ENCODE assay signal across 7 cellular contexts in the genomic region with DNA sequence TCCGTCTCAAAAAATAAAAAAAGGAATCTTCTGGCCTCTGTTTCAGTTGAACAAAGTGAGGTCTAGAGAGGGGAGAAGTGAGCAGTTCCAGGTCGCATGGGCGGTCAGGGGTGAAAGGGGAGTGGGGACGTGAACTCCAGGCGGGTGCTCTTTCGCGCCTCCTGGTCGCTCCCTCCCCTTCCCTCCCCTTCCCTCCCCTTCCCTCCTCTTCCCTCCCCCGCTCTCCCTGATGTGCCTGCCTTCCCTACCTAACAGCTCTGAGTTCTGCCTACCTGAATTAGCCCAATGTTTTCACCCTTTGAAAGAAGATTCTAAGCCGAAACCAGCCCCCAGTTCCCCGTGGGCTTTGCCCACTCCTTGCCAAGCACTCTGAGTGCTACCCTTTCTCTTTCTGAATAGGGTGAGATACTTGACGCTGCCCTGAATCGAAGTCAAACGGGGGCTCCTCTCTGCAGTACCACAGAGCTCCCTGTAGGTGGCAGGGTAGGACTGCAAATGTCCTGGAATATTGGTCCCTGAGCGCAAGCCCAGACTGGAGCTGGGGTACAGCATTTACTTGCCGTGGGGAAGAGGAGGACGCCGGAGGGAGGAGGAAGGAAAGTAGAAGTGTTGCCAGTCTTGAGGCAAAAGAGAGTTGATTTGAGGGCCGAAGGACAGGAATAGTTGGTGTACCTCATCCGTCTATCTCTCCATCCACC.
DNase-seq lines count a peak whose midpoint lies in the region; TF ChIP-seq lines count a peak whose summit lies in the region.
"Not testable (repeated sequence)": the region's sequence is repeated elsewhere in the genome, so short reads cannot be mapped to it uniquely, and the experiment has no call there.

No MANE protein-coding gene starts in this region.

- not testable (repeated sequence) for H3K79me2 ChIP-seq in PC-9 (ENCODE audit: low read depth)

- not testable (repeated sequence) for H3K4me1 ChIP-seq in HUES64 (ENCODE audit: insufficient read depth, low read length); PC-9 (replicated peaks; ENCODE audit: insufficient read depth)

- H3K36me3 Mint-ChIP-seq in chondrocyte (ENCODE audit: low read depth), result not testable (repeated sequence)

- peak overlapping the region; percentile 40 for H3K4me3 ChIP-seq in HUES64 (ENCODE audit: low read length)
- H3K4me3 ChIP-seq in PC-9; kidney epithelial cell (ENCODE audit: low read depth, low read length): not testable (repeated sequence)

- not testable (repeated sequence) for H3K27me3 ChIP-seq in HUES64 (ENCODE audit: insufficient read depth, low read length); PC-9 (ENCODE audit: insufficient read depth, low read depth); kidney epithelial cell (ENCODE audit: control insufficient read depth, insufficient read depth, low read length)

- H3F3A ChIP-seq in PC-9 (ENCODE audit: insufficient read depth, low read depth), result not testable (repeated sequence)

- H3K27ac Mint-ChIP-seq in chondrocyte (ENCODE audit: unreplicated experiment), result not testable (repeated sequence)

- H3K4me2 ChIP-seq in PC-9, result not testable (repeated sequence)

- H3K9ac ChIP-seq in HUES64 (ENCODE audit: low read depth, low read length), result not testable (repeated sequence)

- not testable (repeated sequence) for H2AFZ ChIP-seq in PC-9

- H4K20me1 ChIP-seq in PC-9 (ENCODE audit: insufficient read depth), result not testable (repeated sequence)

- H3K9me2 ChIP-seq in PC-9 (ENCODE audit: insufficient read depth), result not testable (repeated sequence)

- POLR2A ChIA-PET in PC-9 (lab: Charles Lee; ENCODE audit: unreplicated experiment), result not testable (repeated sequence)

- in situ Hi-C loops in GM13976 (cut with MboI; ENCODE audit: low sequenced_read_pairs, unreplicated experiment), result not testable (repeated sequence)

- not testable (repeated sequence) for H3K27ac ChIP-seq in HUES64 (ENCODE audit: low read depth, low read length); PC-9

- BruUV-seq in PC-9 (replicated peaks; lab: Mats Ljungman, UMichigan), result not testable (repeated sequence)

- H3K4me1 Mint-ChIP-seq in chondrocyte (ENCODE audit: low read depth), result not testable (repeated sequence)

- H3K9me3 ChIP-seq in HUES64 (ENCODE audit: insufficient read depth, low read depth, low read length); PC-9 (ENCODE audit: insufficient read depth, low read depth): not testable (repeated sequence)

- intact Hi-C loops in PC-9 (cut with micrococcal nuclease; ENCODE audit: unreplicated experiment), result not testable (repeated sequence)

- TF ChIP-seq CTCF in GM13976 (IDR thresholded peaks at IDR 0.05; ENCODE audit: borderline replicate concordance, control extremely low read depth, extremely low read depth, insufficient read depth, missing control alignments), result peak; percentile 11
- peak; percentile 78 for TF ChIP-seq CTCF in PC-9 (conservative IDR thresholded peaks at IDR 0.05)
- peak; percentile 80 for TF ChIP-seq CTCF in chondrocyte (IDR thresholded peaks at IDR 0.05)
- peak; percentile 43 for TF ChIP-seq CTCF in kidney epithelial cell (IDR thresholded peaks at IDR 0.05; ENCODE audit: insufficient read depth, low read length, poor library complexity, severe bottlenecking)

- H3K27me3 Mint-ChIP-seq in chondrocyte (ENCODE audit: low read depth), result not testable (repeated sequence)

- not testable (repeated sequence) for H3K9me3 Mint-ChIP-seq in chondrocyte (ENCODE audit: low read depth)

- CTCF ChIA-PET in PC-9 (lab: Charles Lee), result not testable (repeated sequence)

- not testable (repeated sequence) for H3K4me3 Mint-ChIP-seq in chondrocyte (ENCODE audit: unreplicated experiment)

- 29% methylated on average over 9 of the region's 20 CpGs for WGBS in HUES64

- not testable (repeated sequence) for H3K36me3 ChIP-seq in HUES64 (ENCODE audit: insufficient read depth, low read length); PC-9 (ENCODE audit: low read depth); kidney epithelial cell (ENCODE audit: control insufficient read depth, insufficient read depth, low read length)

- peak; percentile 2 for DNase-seq in GM13976 (ENCODE audit: low spot score)
- peak in 1 of 2 experiments; percentile 42 for DNase-seq in PC-9
- DNase-seq in activated CD8-positive, alpha-beta memory T cell treated with anti-CD3 and anti-CD28 coated beads for 4 hours (ENCODE audit: low read depth in 2 of 2), result peak; percentile 4 to 13
- DNase-seq in chondrocyte (ENCODE audit: low spot score); kidney epithelial cell (ENCODE audit: low read depth): not testable (repeated sequence)
- DNase-seq in stimulated activated CD4-positive, alpha-beta T cell treated with anti-CD3 and anti-CD28 coated beads, Interleukin-12 subunit alpha, Interleukin-12 subunit beta, amount 100 ng/mL, for 48 hours (ENCODE audit: low read depth in 2 of 3, low spot score in 1 of 3), result peak; percentile 20 to 34 (median 22)

Comparison
In these comparisons a context has a peak if more than half of its experiments do, and no peak if none do; other contexts are left out.
1. CTCF ChIP-seq: peak in every context shown above with its lines; median percentile 80 in chondrocyte; 78 in PC-9; 43 in kidney epithelial cell; 11 in GM13976.